ENCODE assay signal across 8 cellular contexts in genomic region chr1:158181577-158181922, GRCh38. TPM values are rescaled to one million over a fixed set of nuclear protein-coding genes. Genes with fewer than 3 reads are reported as not detected.
DNase-seq lines count a peak whose midpoint lies in the region; FAIRE-seq and TF ChIP-seq lines count a peak whose summit lies in the region.

No MANE protein-coding gene starts in this region.

- no peak for FAIRE-seq in bronchial epithelial cell (lab: Jason Lieb, UNC)

- CTCF ChIA-PET in activated naive CD4-positive, alpha-beta T cell treated with anti-CD3 and anti-CD28 coated beads, Interleukin-2, amount 10 ng/mL, durations not matched to agents 7 days and 5 days (lab: Charles Lee) = no interaction called here

- TF ChIP-seq CTCF in bronchial epithelial cell (IDR thresholded peaks at IDR 0.05; ENCODE audit: insufficient read depth, low read length, severe bottlenecking) = no peak
- no peak for TF ChIP-seq CTCF in tibial nerve (IDR thresholded peaks at IDR 0.05)

- H3K9me3 ChIP-seq in mucosa of rectum (ENCODE audit: control insufficient read depth in 2 of 2, low read length in 2 of 2) (no peaks in the 10 kb centered on the region), tibial nerve (no peaks in the 10 kb centered on the region)

- peak overlapping the region; percentile 47 to 59 for H3K9ac ChIP-seq in mucosa of rectum (ENCODE audit: low read depth in 1 of 2, low read length in 2 of 2)

- H3K27me3 ChIP-seq in bronchial epithelial cell (ENCODE audit: control insufficient read depth, insufficient read depth, low read length) (no peaks in the 10 kb centered on the region), mucosa of rectum (ENCODE audit: control insufficient read depth in 2 of 2, insufficient read depth in 2 of 2, low read length in 2 of 2) (peaks cover 4 to 5% of the 10 kb centered on the region in 2 donors), tibial nerve (peaks cover 0 to 24% of the 10 kb centered on the region in 2 donors)

- H3K9me3 Mint-ChIP-seq in activated naive CD4-positive, alpha-beta T cell treated with anti-CD3 and anti-CD28 coated beads, Interleukin-2, amount 10 ng/mL, durations not matched to agents 7 days and 5 days = no peaks in the 10 kb centered on the region

- peak overlapping the region in 1 of 2 donors; percentile 40 for H3K27ac ChIP-seq in mucosa of rectum (ENCODE audit: low read depth in 2 of 2, low read length in 2 of 2)
- no peak overlapping the region for H3K27ac ChIP-seq in tibial nerve

- TF ChIP-seq POLR2A in tibial nerve (IDR thresholded peaks at IDR 0.05) = no peak

- H3K4me3 ChIP-seq in bronchial epithelial cell (ENCODE audit: low read depth, low read length) (peak overlapping the region; percentile 63), mucosa of rectum (ENCODE audit: low read length in 2 of 2) (peak overlapping the region; percentile 62 to 78), tibial nerve (peak overlapping the region; percentile 30 to 61 (median 52))

- no peak for TF ChIP-seq EP300 in tibial nerve (IDR thresholded peaks at IDR 0.05)

- DNase-seq in activated naive CD4-positive, alpha-beta T cell treated with anti-CD3 and anti-CD28 coated beads, Interleukin-2, amount 10 ng/mL, durations not matched to agents 7 days and 5 days = no peak
- DNase-seq in activated naive CD4-positive, alpha-beta T cell treated with Interleukin-2 at 50 U/mL for 16 hours = no peak
- no peak for DNase-seq in bronchial epithelial cell (ENCODE audit: low read depth)
- no peak for DNase-seq in tibial nerve (ENCODE audit: low spot score in 2 of 2)
- DNase-seq in ureter (ENCODE audit: low spot score) = no peak
- DNase-seq in NCI-H1417 treated with DMSO at 0.1 percent for 48 hours (lab: John Stamatoyannopoulos, UW) = no peak
- no peak for DNase-seq in GF-D8 (lab: John Stamatoyannopoulos, UW)

- H3K4me1 ChIP-seq in mucosa of rectum (ENCODE audit: control insufficient read depth in 2 of 2, insufficient read depth in 2 of 2, low read length in 2 of 2) = peaks cover 17 to 19% of the 10 kb centered on the region in 2 donors
- peaks cover 0 to 32% (median 4%) of the 10 kb centered on the region in 4 donors for H3K4me1 ChIP-seq in tibial nerve

- no peaks in the 10 kb centered on the region for H3K36me3 ChIP-seq in bronchial epithelial cell (ENCODE audit: control insufficient read depth, insufficient read depth, low read length)
- peaks cover 0 to 2% of the 10 kb centered on the region in 2 donors for H3K36me3 ChIP-seq in mucosa of rectum (ENCODE audit: control insufficient read depth in 2 of 2, insufficient read depth in 2 of 2, low read length in 2 of 2)
- H3K36me3 ChIP-seq in tibial nerve = no peaks in the 10 kb centered on the region

- peaks cover 74% of the 10 kb centered on the region for H3K27me3 Mint-ChIP-seq in activated naive CD4-positive, alpha-beta T cell treated with anti-CD3 and anti-CD28 coated beads, Interleukin-2, amount 10 ng/mL, durations not matched to agents 7 days and 5 days

- WGBS in tibial nerve, 2 donors = 21 to 27% methylated on average over 13 of the region's 13 CpGs

- no peaks in the 10 kb centered on the region for H3K36me3 Mint-ChIP-seq in activated naive CD4-positive, alpha-beta T cell treated with anti-CD3 and anti-CD28 coated beads, Interleukin-2, amount 10 ng/mL, durations not matched to agents 7 days and 5 days

- H3K4me1 Mint-ChIP-seq in activated naive CD4-positive, alpha-beta T cell treated with anti-CD3 and anti-CD28 coated beads, Interleukin-2, amount 10 ng/mL, durations not matched to agents 7 days and 5 days = peaks cover 8% of the 10 kb centered on the region

- peak overlapping the region; percentile 67 for H3K4me3 Mint-ChIP-seq in activated naive CD4-positive, alpha-beta T cell treated with anti-CD3 and anti-CD28 coated beads, Interleukin-2, amount 10 ng/mL, durations not matched to agents 7 days and 5 days

- H3K27ac Mint-ChIP-seq in activated naive CD4-positive, alpha-beta T cell treated with anti-CD3 and anti-CD28 coated beads, Interleukin-2, amount 10 ng/mL, durations not matched to agents 7 days and 5 days = no peak overlapping the region

RNA-seq across cellular contexts. Expression of gene CD1D, which starts 0.9 kb away (rescaled TPM):
- total RNA-seq in bronchial epithelial cell = 3.1 and 3.9 TPM in 2 replicates
- 1 to 10 TPM in 3 of 4 donors, under 1 TPM in 1; 0.63 to 4.2 (median 2.2) TPM for total RNA-seq in tibial nerve
- total RNA-seq in ureter = 1.7 TPM
